Comparison of ENCODE assay signal across 26 cellular contexts in the genomic region with DNA sequence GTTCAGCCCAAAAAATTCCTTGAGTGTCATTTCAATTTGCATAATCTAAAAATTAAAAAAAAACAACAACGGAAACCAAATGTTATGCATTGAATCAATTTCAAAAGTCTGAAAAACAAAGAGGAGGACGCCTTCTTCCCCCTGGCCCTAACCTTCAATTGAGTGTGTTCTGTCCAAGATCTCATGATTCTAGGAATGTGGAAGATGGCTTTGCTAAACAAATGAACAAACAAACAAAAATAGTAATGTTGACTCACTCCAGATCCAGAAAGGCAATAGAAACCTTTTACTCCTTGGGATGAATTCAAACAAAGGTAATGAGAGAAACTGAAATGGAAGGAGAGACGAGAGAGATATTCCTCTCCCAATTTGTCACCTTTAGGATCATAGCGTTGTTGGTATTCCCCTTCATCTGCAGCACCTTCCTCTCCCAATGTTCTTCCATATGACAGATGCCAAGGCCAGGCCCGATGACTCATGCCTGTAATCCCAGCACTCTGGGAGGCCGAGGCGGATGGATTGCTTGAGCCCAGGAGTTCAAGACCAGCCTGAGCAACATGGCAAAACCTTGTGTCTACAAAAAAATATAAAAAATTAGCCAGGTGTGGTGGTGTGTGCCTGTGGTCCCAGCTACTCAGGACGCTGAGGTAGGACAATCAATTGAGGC.
DNase-seq lines count a peak whose midpoint lies in the region; ATAC-seq and TF ChIP-seq lines count a peak whose summit lies in the region.
"Had no signal": no experiment of that assay in that cellular context is flagged by ENCODE, and none has a peak within 500 bp of the region (broad histone marks: within the 10 kb centered on the region; RNA-seq: fewer than 3 reads in every experiment).

No MANE protein-coding gene starts in this region.

- H3K36me3 Mint-ChIP-seq in endodermal cell (ENCODE audit: low read depth): no peaks in the 10 kb centered on the region

- no peak for TF ChIP-seq POLR2A in sigmoid colon (IDR thresholded peaks at IDR 0.05)

- peaks cover 47% of the 10 kb centered on the region for H3K4me1 Mint-ChIP-seq in endodermal cell
- H3K4me1 Mint-ChIP-seq: B cell; CD8-positive, alpha-beta memory T cell had no signal

- no peak overlapping the region for H3K4me3 Mint-ChIP-seq in endodermal cell
- H3K4me3 Mint-ChIP-seq: B cell; CD8-positive, alpha-beta memory T cell had no signal

- H3K27ac Mint-ChIP-seq in endodermal cell: peak overlapping the region; percentile 6
- H3K27ac Mint-ChIP-seq: B cell; CD8-positive, alpha-beta memory T cell had no signal

- H3K4me1 ChIP-seq in endodermal cell (ENCODE audit: control insufficient read depth, insufficient read depth, low read length) (peaks cover 34% of the 10 kb centered on the region), mesodermal cell (ENCODE audit: control insufficient read depth, insufficient read depth, low read length, poor library complexity, severe bottlenecking) (peaks cover 18% of the 10 kb centered on the region), sigmoid colon (peaks cover 0 to 19% (median 18%) of the 10 kb centered on the region in 4 donors)
- H3K4me1 ChIP-seq: HAP-1 had no signal

- H3K4me3 ChIP-seq in endodermal cell (ENCODE audit: low read length) (no peak overlapping the region), mesodermal cell (ENCODE audit: extremely low read depth, insufficient read depth, low read length, poor library complexity, severe bottlenecking) (no peak overlapping the region), sigmoid colon (no peak overlapping the region)
- H3K4me3 ChIP-seq: GM23248, HAP-1 had no signal

- H3K9me3 ChIP-seq in endodermal cell (ENCODE audit: control insufficient read depth, low read length) (no peaks in the 10 kb centered on the region), mesodermal cell (ENCODE audit: control insufficient read depth, low read length) (no peaks in the 10 kb centered on the region), sigmoid colon (no peaks in the 10 kb centered on the region)
- H3K9me3 ChIP-seq: HAP-1 had no signal

- H3K27me3 ChIP-seq in endodermal cell (ENCODE audit: control insufficient read depth, insufficient read depth, low read length, poor library complexity, severe bottlenecking) (no peaks in the 10 kb centered on the region), sigmoid colon (no peaks in the 10 kb centered on the region)

- H3K27me3 Mint-ChIP-seq in endodermal cell (ENCODE audit: insufficient read depth): no peaks in the 10 kb centered on the region

- TF ChIP-seq CTCF in endodermal cell (conservative IDR thresholded peaks at IDR 0.05) (no peak), sigmoid colon (IDR thresholded peaks at IDR 0.05) (no peak)

- ATAC-seq in HG03520 (IDR thresholded peaks at IDR 0.05; ENCODE audit: unreplicated experiment): no peak
- ATAC-seq: PC-3 had no signal

- H3K27ac ChIP-seq in endodermal cell (ENCODE audit: low read depth, low read length) (no peak overlapping the region), mesodermal cell (ENCODE audit: low read depth, low read length, severe bottlenecking) (peak overlapping the region; percentile 10), sigmoid colon (no peak overlapping the region)
- H3K27ac ChIP-seq: C4-2B, GM23248 had no signal

- no peaks in the 10 kb centered on the region for H3K36me3 ChIP-seq in endodermal cell (ENCODE audit: control insufficient read depth, insufficient read depth, low read length)
- no peaks in the 10 kb centered on the region for H3K36me3 ChIP-seq in mesodermal cell (ENCODE audit: control insufficient read depth, insufficient read depth, low read length)
- no peaks in the 10 kb centered on the region for H3K36me3 ChIP-seq in sigmoid colon
- H3K36me3 ChIP-seq: HAP-1 had no signal

- peak; percentile 39 for DNase-seq in H4 (ENCODE audit: low spot score)
- peak; percentile 49 for DNase-seq in NCI-H69 (lab: John Stamatoyannopoulos, UW)
- no peak for DNase-seq in endodermal cell
- no peak for DNase-seq in mucosa of gallbladder (ENCODE audit: low spot score)
- DNase-seq in sigmoid colon: no peak
- DNase-seq in NCI-H2196 (lab: John Stamatoyannopoulos, UW; ENCODE audit: unreplicated experiment): no peak
- DNase-seq: Calu3; CD8-positive, alpha-beta memory T cell; GM23248; Karpas-422; NCI-H1092 treated with DMSO at 0.1 percent for 48 hours; NCI-H1436; NCI-H187; NCI-H2081 treated with DMSO at 0.1 percent for 48 hours; NCI-H2171 treated with DMSO at 0.1 percent for 48 hours; NCI-H524 treated with DMSO at 0.1 percent for 48 hours; NCI-H82; NK-92 treated with Interleukin-12 subunit alpha and Interleukin-12 subunit beta, amount 100 ng/mL, for 24 hours; PC-3; Right ventricle myocardium superior; RPMI8226 had no signal

- intact Hi-C loops in sigmoid colon (cut with DNase I): no loop called here

- no peak overlapping the region for H3K9ac ChIP-seq in endodermal cell (ENCODE audit: extremely low read depth, low read length, poor library complexity, severe bottlenecking)
- H3K9ac ChIP-seq: GM23248 had no signal

- no peak for TF ChIP-seq EP300 in sigmoid colon (IDR thresholded peaks at IDR 0.05)

- peaks cover 4% of the 10 kb centered on the region for H3K9me3 Mint-ChIP-seq in endodermal cell

- 85 to 96% methylated on average over 6 to 8 of the region's 8 CpGs for WGBS in endodermal cell (ENCODE audit: insufficient coverage in 1 of 2, insufficient read length in 1 of 2), 2 experiments
- 85 to 88% methylated on average over 5 of the region's 8 CpGs for WGBS in mesodermal cell (ENCODE audit: insufficient coverage in 2 of 2), 2 experiments
- 91 to 92% methylated on average over 8 of the region's 8 CpGs for WGBS in sigmoid colon, 2 donors

Comparison
In these comparisons a context has a peak if more than half of its experiments do, and no peak if none do; other contexts are left out.
1. DNase-seq: peak in H4 (single experiment) and NCI-H69 (single experiment); none in endodermal cell (single experiment), mucosa of gallbladder (single experiment), sigmoid colon (single experiment) and NCI-H2196 (single experiment).